1 cellular context compared by ENCODE assay signal in the genomic region with DNA sequence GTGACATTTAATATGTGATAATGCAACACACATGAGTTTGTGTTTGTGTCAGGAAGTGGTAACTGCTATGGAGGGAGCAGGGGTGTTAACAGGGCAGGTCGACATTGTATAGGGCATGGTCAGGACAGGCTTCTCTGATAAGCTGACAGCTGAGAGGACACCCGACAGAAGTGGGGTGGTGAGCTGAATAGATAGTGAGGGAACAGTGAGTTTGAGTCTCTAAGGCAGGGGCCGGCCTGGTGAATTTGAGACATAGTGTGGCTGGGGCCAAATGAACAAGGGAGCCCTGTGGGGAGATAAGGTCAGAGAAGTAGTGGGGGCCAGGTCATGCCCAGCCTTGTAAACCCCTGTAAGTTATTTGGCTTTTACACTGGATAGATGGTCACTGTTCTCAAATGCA.
TF ChIP-seq lines count a peak whose summit lies in the region.

No MANE protein-coding gene starts in this region.

TF ChIP-seq in K562, 482 proteins besides CTCF, POLR2A, EP300 and RAD21 (continued from another document and continues in another):
- TF ChIP-seq, protein P1, sequence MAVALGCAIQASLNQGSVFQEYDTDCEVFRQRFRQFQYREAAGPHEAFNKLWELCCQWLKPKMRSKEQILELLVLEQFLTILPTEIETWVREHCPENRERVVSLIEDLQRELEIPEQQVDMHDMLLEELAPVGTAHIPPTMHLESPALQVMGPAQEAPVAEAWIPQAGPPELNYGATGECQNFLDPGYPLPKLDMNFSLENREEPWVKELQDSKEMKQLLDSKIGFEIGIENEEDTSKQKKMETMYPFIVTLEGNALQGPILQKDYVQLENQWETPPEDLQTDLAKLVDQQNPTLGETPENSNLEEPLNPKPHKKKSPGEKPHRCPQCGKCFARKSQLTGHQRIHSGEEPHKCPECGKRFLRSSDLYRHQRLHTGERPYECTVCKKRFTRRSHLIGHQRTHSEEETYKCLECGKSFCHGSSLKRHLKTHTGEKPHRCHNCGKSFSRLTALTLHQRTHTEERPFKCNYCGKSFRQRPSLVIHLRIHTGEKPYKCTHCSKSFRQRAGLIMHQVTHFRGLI (CRISPR knock-in tag; IDR thresholded peaks at IDR 0.05): no peak
- no peak for TF ChIP-seq BCL6 (CRISPR knock-in tag; IDR thresholded peaks at IDR 0.05)
- TF ChIP-seq LARP7 (IDR thresholded peaks at IDR 0.05): no peak
- peak; percentile 93 for TF ChIP-seq CBFA2T2 (conservative IDR thresholded peaks at IDR 0.05)
- peak; percentile 37; the same call in 1 of the 2 replicates for TF ChIP-seq FOXM1 (IDR thresholded peaks at IDR 0.05; ENCODE audit: low read depth)
- no peak for TF ChIP-seq FOXM1 (CRISPR knock-in tag; IDR thresholded peaks at IDR 0.05; ENCODE audit: low read depth)
- TF ChIP-seq HOXB6 (CRISPR knock-in tag; IDR thresholded peaks at IDR 0.05; ENCODE audit: borderline replicate concordance): no peak
- TF ChIP-seq SOX6 (IDR thresholded peaks at IDR 0.05): peak; percentile 33; the same call in 1 of the 2 replicates
- peak; percentile 22; the same call in 1 of the 2 replicates for TF ChIP-seq GATA2 (CRISPR knock-in tag; IDR thresholded peaks at IDR 0.05)
- TF ChIP-seq RCOR1 (IDR thresholded peaks at IDR 0.05; ENCODE audit: borderline replicate concordance in 1 of 2, low read depth in 2 of 2, low read length in 2 of 2): peak in 1 of 2 experiments; percentile 65; a peak in 1 of 4 replicates
- TF ChIP-seq BRD4 (IDR thresholded peaks at IDR 0.05): no peak
- TF ChIP-seq SRF (CRISPR knock-in tag; IDR thresholded peaks at IDR 0.05): no peak
- no peak for TF ChIP-seq TBP (optimal IDR thresholded peaks at IDR 0.05; ENCODE audit: low read depth, low read length)
- TF ChIP-seq, protein P2, sequence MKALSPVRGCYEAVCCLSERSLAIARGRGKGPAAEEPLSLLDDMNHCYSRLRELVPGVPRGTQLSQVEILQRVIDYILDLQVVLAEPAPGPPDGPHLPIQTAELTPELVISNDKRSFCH (CRISPR knock-in tag; IDR thresholded peaks at IDR 0.05): no peak
- TF ChIP-seq, protein P2 (tag; IDR thresholded peaks at IDR 0.05): no peak
- TF ChIP-seq TGIF2 (CRISPR knock-in tag; IDR thresholded peaks at IDR 0.05): no peak
- TF ChIP-seq, protein P3, sequence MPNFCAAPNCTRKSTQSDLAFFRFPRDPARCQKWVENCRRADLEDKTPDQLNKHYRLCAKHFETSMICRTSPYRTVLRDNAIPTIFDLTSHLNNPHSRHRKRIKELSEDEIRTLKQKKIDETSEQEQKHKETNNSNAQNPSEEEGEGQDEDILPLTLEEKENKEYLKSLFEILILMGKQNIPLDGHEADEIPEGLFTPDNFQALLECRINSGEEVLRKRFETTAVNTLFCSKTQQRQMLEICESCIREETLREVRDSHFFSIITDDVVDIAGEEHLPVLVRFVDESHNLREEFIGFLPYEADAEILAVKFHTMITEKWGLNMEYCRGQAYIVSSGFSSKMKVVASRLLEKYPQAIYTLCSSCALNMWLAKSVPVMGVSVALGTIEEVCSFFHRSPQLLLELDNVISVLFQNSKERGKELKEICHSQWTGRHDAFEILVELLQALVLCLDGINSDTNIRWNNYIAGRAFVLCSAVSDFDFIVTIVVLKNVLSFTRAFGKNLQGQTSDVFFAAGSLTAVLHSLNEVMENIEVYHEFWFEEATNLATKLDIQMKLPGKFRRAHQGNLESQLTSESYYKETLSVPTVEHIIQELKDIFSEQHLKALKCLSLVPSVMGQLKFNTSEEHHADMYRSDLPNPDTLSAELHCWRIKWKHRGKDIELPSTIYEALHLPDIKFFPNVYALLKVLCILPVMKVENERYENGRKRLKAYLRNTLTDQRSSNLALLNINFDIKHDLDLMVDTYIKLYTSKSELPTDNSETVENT (CRISPR knock-in tag; IDR thresholded peaks at IDR 0.05): no peak
- TF ChIP-seq, protein P4, sequence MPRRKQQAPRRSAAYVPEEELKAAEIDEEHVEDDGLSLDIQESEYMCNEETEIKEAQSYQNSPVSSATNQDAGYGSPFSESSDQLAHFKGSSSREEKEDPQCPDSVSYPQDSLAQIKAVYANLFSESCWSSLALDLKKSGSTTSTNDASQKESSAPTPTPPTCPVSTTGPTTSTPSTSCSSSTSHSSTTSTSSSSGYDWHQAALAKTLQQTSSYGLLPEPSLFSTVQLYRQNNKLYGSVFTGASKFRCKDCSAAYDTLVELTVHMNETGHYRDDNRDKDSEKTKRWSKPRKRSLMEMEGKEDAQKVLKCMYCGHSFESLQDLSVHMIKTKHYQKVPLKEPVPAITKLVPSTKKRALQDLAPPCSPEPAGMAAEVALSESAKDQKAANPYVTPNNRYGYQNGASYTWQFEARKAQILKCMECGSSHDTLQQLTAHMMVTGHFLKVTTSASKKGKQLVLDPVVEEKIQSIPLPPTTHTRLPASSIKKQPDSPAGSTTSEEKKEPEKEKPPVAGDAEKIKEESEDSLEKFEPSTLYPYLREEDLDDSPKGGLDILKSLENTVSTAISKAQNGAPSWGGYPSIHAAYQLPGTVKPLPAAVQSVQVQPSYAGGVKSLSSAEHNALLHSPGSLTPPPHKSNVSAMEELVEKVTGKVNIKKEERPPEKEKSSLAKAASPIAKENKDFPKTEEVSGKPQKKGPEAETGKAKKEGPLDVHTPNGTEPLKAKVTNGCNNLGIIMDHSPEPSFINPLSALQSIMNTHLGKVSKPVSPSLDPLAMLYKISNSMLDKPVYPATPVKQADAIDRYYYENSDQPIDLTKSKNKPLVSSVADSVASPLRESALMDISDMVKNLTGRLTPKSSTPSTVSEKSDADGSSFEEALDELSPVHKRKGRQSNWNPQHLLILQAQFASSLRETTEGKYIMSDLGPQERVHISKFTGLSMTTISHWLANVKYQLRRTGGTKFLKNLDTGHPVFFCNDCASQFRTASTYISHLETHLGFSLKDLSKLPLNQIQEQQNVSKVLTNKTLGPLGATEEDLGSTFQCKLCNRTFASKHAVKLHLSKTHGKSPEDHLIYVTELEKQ (CRISPR knock-in tag; IDR thresholded peaks at IDR 0.05): no peak
- TF ChIP-seq CCAR2 (IDR thresholded peaks at IDR 0.05; ENCODE audit: low read depth, low read length): no peak
- no peak for TF ChIP-seq ZNF76 (CRISPR knock-in tag; IDR thresholded peaks at IDR 0.05; ENCODE audit: borderline replicate concordance)
- TF ChIP-seq, protein P5, sequence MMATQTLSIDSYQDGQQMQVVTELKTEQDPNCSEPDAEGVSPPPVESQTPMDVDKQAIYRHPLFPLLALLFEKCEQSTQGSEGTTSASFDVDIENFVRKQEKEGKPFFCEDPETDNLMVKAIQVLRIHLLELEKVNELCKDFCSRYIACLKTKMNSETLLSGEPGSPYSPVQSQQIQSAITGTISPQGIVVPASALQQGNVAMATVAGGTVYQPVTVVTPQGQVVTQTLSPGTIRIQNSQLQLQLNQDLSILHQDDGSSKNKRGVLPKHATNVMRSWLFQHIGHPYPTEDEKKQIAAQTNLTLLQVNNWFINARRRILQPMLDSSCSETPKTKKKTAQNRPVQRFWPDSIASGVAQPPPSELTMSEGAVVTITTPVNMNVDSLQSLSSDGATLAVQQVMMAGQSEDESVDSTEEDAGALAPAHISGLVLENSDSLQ (IDR thresholded peaks at IDR 0.05): peak; percentile 68; the same call in 1 of the 2 replicates
- TF ChIP-seq HNRNPH1 (optimal IDR thresholded peaks at IDR 0.05; ENCODE audit: low read depth, low read length): no peak
- no peak for TF ChIP-seq FUS (optimal IDR thresholded peaks at IDR 0.05; ENCODE audit: low read depth, low read length)
- peak; percentile 97 for TF ChIP-seq CBFA2T3 (IDR thresholded peaks at IDR 0.05)
- no peak for TF ChIP-seq ZNF696 (CRISPR knock-in tag; conservative IDR thresholded peaks at IDR 0.05)
- peak; percentile 75 for TF ChIP-seq MTA2 (IDR thresholded peaks at IDR 0.05; ENCODE audit: low read depth)
- TF ChIP-seq ILF3 (IDR thresholded peaks at IDR 0.05; ENCODE audit: borderline replicate concordance): no peak
- TF ChIP-seq SMC3 (conservative IDR thresholded peaks at IDR 0.05; ENCODE audit: insufficient read depth, low read depth, low read length): no peak
- TF ChIP-seq, protein P6, sequence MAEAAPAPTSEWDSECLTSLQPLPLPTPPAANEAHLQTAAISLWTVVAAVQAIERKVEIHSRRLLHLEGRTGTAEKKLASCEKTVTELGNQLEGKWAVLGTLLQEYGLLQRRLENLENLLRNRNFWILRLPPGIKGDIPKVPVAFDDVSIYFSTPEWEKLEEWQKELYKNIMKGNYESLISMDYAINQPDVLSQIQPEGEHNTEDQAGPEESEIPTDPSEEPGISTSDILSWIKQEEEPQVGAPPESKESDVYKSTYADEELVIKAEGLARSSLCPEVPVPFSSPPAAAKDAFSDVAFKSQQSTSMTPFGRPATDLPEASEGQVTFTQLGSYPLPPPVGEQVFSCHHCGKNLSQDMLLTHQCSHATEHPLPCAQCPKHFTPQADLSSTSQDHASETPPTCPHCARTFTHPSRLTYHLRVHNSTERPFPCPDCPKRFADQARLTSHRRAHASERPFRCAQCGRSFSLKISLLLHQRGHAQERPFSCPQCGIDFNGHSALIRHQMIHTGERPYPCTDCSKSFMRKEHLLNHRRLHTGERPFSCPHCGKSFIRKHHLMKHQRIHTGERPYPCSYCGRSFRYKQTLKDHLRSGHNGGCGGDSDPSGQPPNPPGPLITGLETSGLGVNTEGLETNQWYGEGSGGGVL (CRISPR knock-in tag; IDR thresholded peaks at IDR 0.05): no peak
- TF ChIP-seq, protein P7, sequence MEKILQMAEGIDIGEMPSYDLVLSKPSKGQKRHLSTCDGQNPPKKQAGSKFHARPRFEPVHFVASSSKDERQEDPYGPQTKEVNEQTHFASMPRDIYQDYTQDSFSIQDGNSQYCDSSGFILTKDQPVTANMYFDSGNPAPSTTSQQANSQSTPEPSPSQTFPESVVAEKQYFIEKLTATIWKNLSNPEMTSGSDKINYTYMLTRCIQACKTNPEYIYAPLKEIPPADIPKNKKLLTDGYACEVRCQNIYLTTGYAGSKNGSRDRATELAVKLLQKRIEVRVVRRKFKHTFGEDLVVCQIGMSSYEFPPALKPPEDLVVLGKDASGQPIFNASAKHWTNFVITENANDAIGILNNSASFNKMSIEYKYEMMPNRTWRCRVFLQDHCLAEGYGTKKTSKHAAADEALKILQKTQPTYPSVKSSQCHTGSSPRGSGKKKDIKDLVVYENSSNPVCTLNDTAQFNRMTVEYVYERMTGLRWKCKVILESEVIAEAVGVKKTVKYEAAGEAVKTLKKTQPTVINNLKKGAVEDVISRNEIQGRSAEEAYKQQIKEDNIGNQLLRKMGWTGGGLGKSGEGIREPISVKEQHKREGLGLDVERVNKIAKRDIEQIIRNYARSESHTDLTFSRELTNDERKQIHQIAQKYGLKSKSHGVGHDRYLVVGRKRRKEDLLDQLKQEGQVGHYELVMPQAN (IDR thresholded peaks at IDR 0.05; ENCODE audit: borderline replicate concordance): no peak
- TF ChIP-seq ESRRB (CRISPR knock-in tag; IDR thresholded peaks at IDR 0.05; ENCODE audit: borderline replicate concordance): no peak
- no peak for TF ChIP-seq KDM5B (IDR thresholded peaks at IDR 0.05; ENCODE audit: insufficient replicate concordance, low read depth, low read length)
- TF ChIP-seq SMARCA4 (IDR thresholded peaks at IDR 0.05): peak; percentile 65
- peak; percentile 89 for TF ChIP-seq TAL1 (IDR thresholded peaks at IDR 0.05)
- no peak for TF ChIP-seq SP2 (IDR thresholded peaks at IDR 0.05; ENCODE audit: extremely low read depth, low read depth, low read length, poor library complexity, severe bottlenecking)
- TF ChIP-seq, protein P8, sequence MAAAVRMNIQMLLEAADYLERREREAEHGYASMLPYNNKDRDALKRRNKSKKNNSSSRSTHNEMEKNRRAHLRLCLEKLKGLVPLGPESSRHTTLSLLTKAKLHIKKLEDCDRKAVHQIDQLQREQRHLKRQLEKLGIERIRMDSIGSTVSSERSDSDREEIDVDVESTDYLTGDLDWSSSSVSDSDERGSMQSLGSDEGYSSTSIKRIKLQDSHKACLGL (CRISPR knock-in tag; IDR thresholded peaks at IDR 0.05; ENCODE audit: borderline replicate concordance, poor library complexity, severe bottlenecking): no peak
- TF ChIP-seq, protein P9, sequence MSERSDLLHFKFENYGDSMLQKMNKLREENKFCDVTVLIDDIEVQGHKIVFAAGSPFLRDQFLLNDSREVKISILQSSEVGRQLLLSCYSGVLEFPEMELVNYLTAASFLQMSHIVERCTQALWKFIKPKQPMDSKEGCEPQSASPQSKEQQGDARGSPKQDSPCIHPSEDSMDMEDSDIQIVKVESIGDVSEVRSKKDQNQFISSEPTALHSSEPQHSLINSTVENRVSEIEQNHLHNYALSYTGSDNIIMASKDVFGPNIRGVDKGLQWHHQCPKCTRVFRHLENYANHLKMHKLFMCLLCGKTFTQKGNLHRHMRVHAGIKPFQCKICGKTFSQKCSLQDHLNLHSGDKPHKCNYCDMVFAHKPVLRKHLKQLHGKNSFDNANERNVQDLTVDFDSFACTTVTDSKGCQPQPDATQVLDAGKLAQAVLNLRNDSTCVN (CRISPR knock-in tag; IDR thresholded peaks at IDR 0.05): no peak
- TF ChIP-seq CBX1 (IDR thresholded peaks at IDR 0.05; ENCODE audit: low read depth): no peak
- peak; percentile 64; the same call in 1 of the 2 replicates for TF ChIP-seq PHB2 (IDR thresholded peaks at IDR 0.05; ENCODE audit: low read depth)
- TF ChIP-seq, protein P10, sequence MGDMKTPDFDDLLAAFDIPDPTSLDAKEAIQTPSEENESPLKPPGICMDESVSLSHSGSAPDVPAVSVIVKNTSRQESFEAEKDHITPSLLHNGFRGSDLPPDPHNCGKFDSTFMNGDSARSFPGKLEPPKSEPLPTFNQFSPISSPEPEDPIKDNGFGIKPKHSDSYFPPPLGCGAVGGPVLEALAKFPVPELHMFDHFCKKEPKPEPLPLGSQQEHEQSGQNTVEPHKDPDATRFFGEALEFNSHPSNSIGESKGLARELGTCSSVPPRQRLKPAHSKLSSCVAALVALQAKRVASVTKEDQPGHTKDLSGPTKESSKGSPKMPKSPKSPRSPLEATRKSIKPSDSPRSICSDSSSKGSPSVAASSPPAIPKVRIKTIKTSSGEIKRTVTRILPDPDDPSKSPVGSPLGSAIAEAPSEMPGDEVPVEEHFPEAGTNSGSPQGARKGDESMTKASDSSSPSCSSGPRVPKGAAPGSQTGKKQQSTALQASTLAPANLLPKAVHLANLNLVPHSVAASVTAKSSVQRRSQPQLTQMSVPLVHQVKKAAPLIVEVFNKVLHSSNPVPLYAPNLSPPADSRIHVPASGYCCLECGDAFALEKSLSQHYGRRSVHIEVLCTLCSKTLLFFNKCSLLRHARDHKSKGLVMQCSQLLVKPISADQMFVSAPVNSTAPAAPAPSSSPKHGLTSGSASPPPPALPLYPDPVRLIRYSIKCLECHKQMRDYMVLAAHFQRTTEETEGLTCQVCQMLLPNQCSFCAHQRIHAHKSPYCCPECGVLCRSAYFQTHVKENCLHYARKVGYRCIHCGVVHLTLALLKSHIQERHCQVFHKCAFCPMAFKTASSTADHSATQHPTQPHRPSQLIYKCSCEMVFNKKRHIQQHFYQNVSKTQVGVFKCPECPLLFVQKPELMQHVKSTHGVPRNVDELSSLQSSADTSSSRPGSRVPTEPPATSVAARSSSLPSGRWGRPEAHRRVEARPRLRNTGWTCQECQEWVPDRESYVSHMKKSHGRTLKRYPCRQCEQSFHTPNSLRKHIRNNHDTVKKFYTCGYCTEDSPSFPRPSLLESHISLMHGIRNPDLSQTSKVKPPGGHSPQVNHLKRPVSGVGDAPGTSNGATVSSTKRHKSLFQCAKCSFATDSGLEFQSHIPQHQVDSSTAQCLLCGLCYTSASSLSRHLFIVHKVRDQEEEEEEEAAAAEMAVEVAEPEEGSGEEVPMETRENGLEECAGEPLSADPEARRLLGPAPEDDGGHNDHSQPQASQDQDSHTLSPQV (IDR thresholded peaks at IDR 0.05): no peak
- TF ChIP-seq PURB (CRISPR knock-in tag; IDR thresholded peaks at IDR 0.05; ENCODE audit: low read depth): no peak
- TF ChIP-seq RBM39 (optimal IDR thresholded peaks at IDR 0.05; ENCODE audit: low read depth, low read length): no peak
- TF ChIP-seq HNRNPL (IDR thresholded peaks at IDR 0.05; ENCODE audit: low read depth, low read length): no peak
- no peak for TF ChIP-seq MYC (IDR thresholded peaks at IDR 0.05; ENCODE audit: low read depth, low read length)
- TF ChIP-seq MYC (CRISPR knock-in tag; IDR thresholded peaks at IDR 0.05; ENCODE audit: borderline replicate concordance, low read depth): no peak
